In genomic region chrX:44415639-44416386, GRCh38 we compare ENCODE assay signal across 26 cellular contexts.
DNase-seq lines count a peak whose midpoint lies in the region; ATAC-seq and TF ChIP-seq lines count a peak whose summit lies in the region.
"Had no signal": no experiment of that assay in that cellular context is flagged by ENCODE, and none has a peak within 500 bp of the region (broad histone marks: within the 10 kb centered on the region; RNA-seq: fewer than 3 reads in every experiment).

No MANE protein-coding gene starts in this region.

- no peak for TF ChIP-seq POLR2A in stomach (IDR thresholded peaks at IDR 0.05)

- no peak overlapping the region for H2AFZ ChIP-seq in PC-3 (ENCODE audit: low read length)

- no peaks in the 10 kb centered on the region for H3K4me1 Mint-ChIP-seq in activated T-helper 1 cell treated with anti-CD3 and anti-CD28 coated beads, Interleukin-12 subunit alpha, Interleukin-12 subunit beta, Interleukin-2, Interleukin-4 antibody, amounts not matched to agents 30 ng/mL and 10 ng/mL and 1 ng/mL, durations not matched to agents 14 hours and 24 hours and 36 hours (ENCODE audit: low read depth)
- H3K4me1 Mint-ChIP-seq: memory B cell had no signal

- 54 to 57% methylated on average over 4 of the region's 4 CpGs for WGBS in esophagus, 2 donors
- WGBS in stomach, 5 donors, result 33 to 60% (median 41%) methylated on average over 1 to 4 of the region's 4 CpGs

- H3K9ac ChIP-seq in PC-3 (ENCODE audit: low read length), result no peak overlapping the region

- no peak for TF ChIP-seq EP300 in stomach (IDR thresholded peaks at IDR 0.05)

- CTCF ChIA-PET in PC-3 (lab: Charles Lee), result no interaction called here

- no peaks in the 10 kb centered on the region for H3K9me3 Mint-ChIP-seq in activated T-helper 1 cell treated with anti-CD3 and anti-CD28 coated beads, Interleukin-12 subunit alpha, Interleukin-12 subunit beta, Interleukin-2, Interleukin-4 antibody, amounts not matched to agents 30 ng/mL and 10 ng/mL and 1 ng/mL, durations not matched to agents 14 hours and 24 hours and 36 hours
- H3K9me3 Mint-ChIP-seq: CD4-positive, alpha-beta T cell; memory B cell had no signal

- H3K4me3 ChIP-seq in PC-3 (ENCODE audit: low read length), result no peak overlapping the region
- H3K4me3 ChIP-seq in esophagus (ENCODE audit: low read depth in 1 of 2, low read length in 2 of 2), result no peak overlapping the region
- no peak overlapping the region for H3K4me3 ChIP-seq in stomach
- H3K4me3 ChIP-seq: adrenal gland, esophagus muscularis mucosa, MG63, testis, uterus had no signal

- H3K27me3 ChIP-seq in PC-3 (ENCODE audit: low read length), result no peaks in the 10 kb centered on the region
- no peaks in the 10 kb centered on the region for H3K27me3 ChIP-seq in esophagus (ENCODE audit: control insufficient read depth in 1 of 2, insufficient read depth in 2 of 2, low read length in 2 of 2)
- no peaks in the 10 kb centered on the region for H3K27me3 ChIP-seq in stomach
- H3K27me3 ChIP-seq: brain microvascular endothelial cell, MG63, testis, uterus had no signal

- H3F3A ChIP-seq in PC-3 (ENCODE audit: low read length, unreplicated experiment), result no peaks in the 10 kb centered on the region

- no peak overlapping the region for H3K4me3 Mint-ChIP-seq in activated T-helper 1 cell treated with anti-CD3 and anti-CD28 coated beads, Interleukin-12 subunit alpha, Interleukin-12 subunit beta, Interleukin-2, Interleukin-4 antibody, amounts not matched to agents 30 ng/mL and 10 ng/mL and 1 ng/mL, durations not matched to agents 14 hours and 24 hours and 36 hours
- H3K4me3 Mint-ChIP-seq: activated naive CD4-positive, alpha-beta T cell treated with anti-CD3 and anti-CD28 coated beads for 36 hours; CD4-positive, alpha-beta T cell; memory B cell had no signal

- H3K9me3 ChIP-seq in PC-3 (ENCODE audit: low read length), result no peaks in the 10 kb centered on the region
- H3K9me3 ChIP-seq in esophagus (ENCODE audit: control insufficient read depth in 2 of 2, insufficient read depth in 1 of 2, low read depth in 1 of 2, low read length in 1 of 2), result no peaks in the 10 kb centered on the region
- no peaks in the 10 kb centered on the region for H3K9me3 ChIP-seq in stomach
- H3K9me3 ChIP-seq: adrenal gland, esophagus muscularis mucosa, MG63, testis, uterus had no signal

- H3K27ac Mint-ChIP-seq in activated T-helper 1 cell treated with anti-CD3 and anti-CD28 coated beads, Interleukin-12 subunit alpha, Interleukin-12 subunit beta, Interleukin-2, Interleukin-4 antibody, amounts not matched to agents 30 ng/mL and 10 ng/mL and 1 ng/mL, durations not matched to agents 14 hours and 24 hours and 36 hours, result no peak overlapping the region
- H3K27ac Mint-ChIP-seq: activated naive CD4-positive, alpha-beta T cell treated with anti-CD3 and anti-CD28 coated beads for 36 hours; CD4-positive, alpha-beta T cell; memory B cell had no signal

- peak; percentile 63 for ATAC-seq in PC-3
- no peak for ATAC-seq in HG03521 (IDR thresholded peaks at IDR 0.05; ENCODE audit: unreplicated experiment)

- H3K27me3 Mint-ChIP-seq in activated T-helper 1 cell treated with anti-CD3 and anti-CD28 coated beads, Interleukin-12 subunit alpha, Interleukin-12 subunit beta, Interleukin-2, Interleukin-4 antibody, amounts not matched to agents 30 ng/mL and 10 ng/mL and 1 ng/mL, durations not matched to agents 14 hours and 24 hours and 36 hours (ENCODE audit: insufficient read depth), result no peaks in the 10 kb centered on the region

- TF ChIP-seq CTCF in PC-3 (conservative IDR thresholded peaks at IDR 0.05; ENCODE audit: low read depth, low read length) (no peak), stomach (IDR thresholded peaks at IDR 0.05) (peak in 1 of 7 experiments; percentile 7)

- H3K4me1 ChIP-seq in PC-3 (ENCODE audit: insufficient read depth, low read length) (peaks cover 16% of the 10 kb centered on the region), esophagus (ENCODE audit: control insufficient read depth in 2 of 2, insufficient read depth in 2 of 2, low read length in 1 of 2) (peaks cover 0 to 6% of the 10 kb centered on the region in 2 donors), stomach (peaks cover 0 to 11% (median 4%) of the 10 kb centered on the region in 4 donors)
- H3K4me1 ChIP-seq: adrenal gland, esophagus muscularis mucosa, testis, uterus had no signal

- DNase-seq in NCI-H1105 treated with DMSO at 0.1 percent for 48 hours (lab: John Stamatoyannopoulos, UW), result peak; percentile 1
- DNase-seq in NCI-H1105 (lab: John Stamatoyannopoulos, UW), result no peak
- peak; percentile 76 for DNase-seq in PC-3
- peak; percentile 89 for DNase-seq in stomach
- DNase-seq in globus pallidus (ENCODE audit: low spot score), result no peak
- DNase-seq in activated T-helper 1 cell treated with anti-CD3 and anti-CD28 coated beads, Interleukin-12 subunit alpha, Interleukin-12 subunit beta, Interleukin-2, Interleukin-4 antibody, amounts not matched to agents 30 ng/mL and 10 ng/mL and 1 ng/mL, durations not matched to agents 14 hours and 24 hours and 36 hours (ENCODE audit: low spot score), result no peak
- DNase-seq: activated CD4-positive, alpha-beta T cell treated with anti-CD3 and anti-CD28 coated beads, Interleukin-2, amount 50 U/mL, for 4 hours; activated CD4-positive, CD25-positive, alpha-beta regulatory T cell; activated naive CD4-positive, alpha-beta T cell treated with anti-CD3 and anti-CD28 coated beads for 36 hours; adrenal gland; brain microvascular endothelial cell; CD4-positive, alpha-beta T cell; effector memory CD4-positive, alpha-beta T cell; foreskin melanocyte; MG63; NCI-H1417; NCI-H510A treated with DMSO at 0.1 percent for 48 hours; RPMI8226; stimulated activated naive CD4-positive, alpha-beta T cell treated with Interleukin-2 at 50 U/mL for 16 hours; T-helper 1 cell; testis; uterus had no signal

- H3K9me2 ChIP-seq in PC-3 (replicated peaks; ENCODE audit: low read length), result no peaks in the 10 kb centered on the region

- H3K4me2 ChIP-seq in PC-3 (ENCODE audit: low read length), result no peak overlapping the region

- H3K27ac ChIP-seq in PC-3 (ENCODE audit: low read length), result no peak overlapping the region
- H3K27ac ChIP-seq in esophagus (ENCODE audit: low read depth in 2 of 2, low read length in 1 of 2), result peak overlapping the region; percentile 53 to 80
- peak overlapping the region in 4 of 5 donors; percentile 34 to 62 (median 50) for H3K27ac ChIP-seq in stomach
- H3K27ac ChIP-seq: adrenal gland, brain microvascular endothelial cell, esophagus muscularis mucosa, testis, uterus had no signal

- no peaks in the 10 kb centered on the region for H3K36me3 Mint-ChIP-seq in activated T-helper 1 cell treated with anti-CD3 and anti-CD28 coated beads, Interleukin-12 subunit alpha, Interleukin-12 subunit beta, Interleukin-2, Interleukin-4 antibody, amounts not matched to agents 30 ng/mL and 10 ng/mL and 1 ng/mL, durations not matched to agents 14 hours and 24 hours and 36 hours (ENCODE audit: low read depth)

- BruUV-seq in PC-3 (replicated peaks; lab: Mats Ljungman, UMichigan), result no TSS peak

- H3K79me2 ChIP-seq in PC-3 (ENCODE audit: low read length), result no peaks in the 10 kb centered on the region

- intact Hi-C loops in PC-3 (cut with micrococcal nuclease) (no loop called here), stomach (cut with DNase I; ENCODE audit: low total_unique reads) (no loop called here)
- intact Hi-C loops in activated T-helper 1 cell treated with anti-CD3 and anti-CD28 coated beads, Interleukin-12 subunit alpha, Interleukin-12 subunit beta, Interleukin-2, Interleukin-4 antibody, amounts not matched to agents 30 ng/mL and 10 ng/mL and 1 ng/mL, durations not matched to agents 14 hours and 24 hours and 36 hours (cut with micrococcal nuclease), result no loop called here

- H4K20me1 ChIP-seq in PC-3 (ENCODE audit: low read length), result no peaks in the 10 kb centered on the region

- POLR2A ChIA-PET in PC-3 (lab: Charles Lee; ENCODE audit: unreplicated experiment), result no interaction called here

- H3K36me3 ChIP-seq in PC-3 (ENCODE audit: low read depth, low read length), result no peaks in the 10 kb centered on the region
- no peaks in the 10 kb centered on the region for H3K36me3 ChIP-seq in esophagus (ENCODE audit: control insufficient read depth in 2 of 2, insufficient read depth in 2 of 2, low read length in 1 of 2)
- H3K36me3 ChIP-seq in stomach, result no peaks in the 10 kb centered on the region
- H3K36me3 ChIP-seq: adrenal gland, brain microvascular endothelial cell, esophagus muscularis mucosa, MG63, uterus had no signal

Comparison
In these comparisons a context has a peak if more than half of its experiments do, and no peak if none do; other contexts are left out.
1. DNase-seq: peak in NCI-H1105 treated with DMSO at 0.1 percent for 48 hours (single experiment), PC-3 (single experiment) and stomach (single experiment); none in NCI-H1105 (single experiment), globus pallidus (single experiment) and activated T-helper 1 cell treated with anti-CD3 and anti-CD28 coated beads, Interleukin-12 subunit alpha, Interleukin-12 subunit beta, Interleukin-2, Interleukin-4 antibody, amounts not matched to agents 30 ng/mL and 10 ng/mL and 1 ng/mL, durations not matched to agents 14 hours and 24 hours and 36 hours (single experiment).